8 cellular contexts compared by ENCODE assay signal in the genomic region with DNA sequence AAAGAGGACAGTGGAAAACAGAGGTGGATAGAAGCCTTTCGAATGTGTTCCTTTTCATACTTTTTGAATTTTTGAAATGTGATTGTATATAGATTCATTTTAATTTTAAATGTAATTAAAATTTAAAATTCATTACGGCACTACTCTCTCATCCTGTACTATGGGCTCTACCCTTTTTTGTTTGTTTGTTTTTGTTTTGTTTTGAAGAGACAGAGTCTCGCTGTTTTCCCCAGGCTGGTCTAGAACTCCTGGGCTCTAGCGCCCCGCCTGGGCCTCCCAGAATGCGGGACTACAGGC. TPM values are rescaled to one million over a fixed set of nuclear protein-coding genes. Genes with fewer than 3 reads are reported as not detected.
DNase-seq lines count a peak whose midpoint lies in the region; ATAC-seq and TF ChIP-seq lines count a peak whose summit lies in the region.

No MANE protein-coding gene starts in this region.

- H3K4me3 Mint-ChIP-seq in activated T-cell treated with anti-CD3 and anti-CD28 coated beads, Interleukin-2, amount 50 U/mL, for 24 hours = peak overlapping the region; percentile 82
- peak overlapping the region; percentile 78 for H3K4me3 Mint-ChIP-seq in activated naive CD8-positive, alpha-beta T cell treated with anti-CD3 and anti-CD28 coated beads, Interleukin-2, amount 10 ng/mL, durations not matched to agents 7 days and 5 days

- H3K36me3 Mint-ChIP-seq in activated T-cell treated with anti-CD3 and anti-CD28 coated beads, Interleukin-2, amount 50 U/mL, for 24 hours (ENCODE audit: low read depth) = no peaks in the 10 kb centered on the region
- no peaks in the 10 kb centered on the region for H3K36me3 Mint-ChIP-seq in activated naive CD8-positive, alpha-beta T cell treated with anti-CD3 and anti-CD28 coated beads, Interleukin-2, amount 10 ng/mL, durations not matched to agents 7 days and 5 days

- no peak for ATAC-seq in activated naive CD8-positive, alpha-beta T cell treated with anti-CD3 and anti-CD28 coated beads, Interleukin-2, amount 10 ng/mL, durations not matched to agents 7 days and 5 days (ENCODE audit: low read depth)
- no peak for ATAC-seq in thoracic aorta (ENCODE audit: insufficient number of reproducible peaks, low FRiP score, low read depth)
- no peak for ATAC-seq in HG03097 (IDR thresholded peaks at IDR 0.05; ENCODE audit: low FRiP score, unreplicated experiment)
- ATAC-seq in HG03159 (IDR thresholded peaks at IDR 0.05; ENCODE audit: unreplicated experiment) = no peak

- H3K4me1 ChIP-seq in thoracic aorta (ENCODE audit: control insufficient read depth in 1 of 2, low read depth in 2 of 2) = peaks cover 3 to 20% of the 10 kb centered on the region in 2 donors

- H3K27me3 ChIP-seq in kidney epithelial cell (ENCODE audit: control insufficient read depth, insufficient read depth, low read length) (peaks cover 2% of the 10 kb centered on the region), thoracic aorta (replicated peaks; ENCODE audit: insufficient read depth) (no peaks in the 10 kb centered on the region)

- no peaks in the 10 kb centered on the region for H3K9me3 ChIP-seq in thoracic aorta

- H3K36me3 ChIP-seq in kidney epithelial cell (ENCODE audit: control insufficient read depth, insufficient read depth, low read length) (no peaks in the 10 kb centered on the region), thoracic aorta (no peaks in the 10 kb centered on the region)

- peak overlapping the region; percentile 74 for H3K27ac Mint-ChIP-seq in activated T-cell treated with anti-CD3 and anti-CD28 coated beads, Interleukin-2, amount 50 U/mL, for 24 hours
- peak overlapping the region; percentile 47 for H3K27ac Mint-ChIP-seq in activated naive CD8-positive, alpha-beta T cell treated with anti-CD3 and anti-CD28 coated beads, Interleukin-2, amount 10 ng/mL, durations not matched to agents 7 days and 5 days

- H3K27me3 Mint-ChIP-seq in activated T-cell treated with anti-CD3 and anti-CD28 coated beads, Interleukin-2, amount 50 U/mL, for 24 hours = no peaks in the 10 kb centered on the region
- H3K27me3 Mint-ChIP-seq in activated naive CD8-positive, alpha-beta T cell treated with anti-CD3 and anti-CD28 coated beads, Interleukin-2, amount 10 ng/mL, durations not matched to agents 7 days and 5 days = peaks cover 13% of the 10 kb centered on the region

- no peak for DNase-seq in activated T-cell treated with anti-CD3 and anti-CD28 coated beads, Interleukin-2, amount 50 U/mL, for 24 hours
- DNase-seq in activated T-cell treated with anti-CD3 and anti-CD28 coated beads for 4 hours = no peak
- no peak for DNase-seq in activated naive CD8-positive, alpha-beta T cell treated with anti-CD3 and anti-CD28 coated beads, Interleukin-2, amount 10 ng/mL, durations not matched to agents 7 days and 5 days
- DNase-seq in kidney epithelial cell (ENCODE audit: low read depth) = no peak
- no peak for DNase-seq in thoracic aorta (ENCODE audit: low spot score)
- DNase-seq in GF-D8 (lab: John Stamatoyannopoulos, UW) = no peak

- peak overlapping the region; percentile 91 to 97 for H3K27ac ChIP-seq in thoracic aorta

- POLR2A ChIA-PET in activated naive CD8-positive, alpha-beta T cell treated with anti-CD3 and anti-CD28 coated beads, Interleukin-2, amount 10 ng/mL, durations not matched to agents 7 days and 5 days (lab: Charles Lee) = interaction anchor here (1.0 to 2.3 kb wide), 6 partner anchors 11 to 331 kb away, joined by 4 to 12 read pairs (median 7); a partner anchor contains a TSS

- peaks cover 11% of the 10 kb centered on the region for H3K4me1 Mint-ChIP-seq in activated T-cell treated with anti-CD3 and anti-CD28 coated beads, Interleukin-2, amount 50 U/mL, for 24 hours (ENCODE audit: low read depth)
- H3K4me1 Mint-ChIP-seq in activated naive CD8-positive, alpha-beta T cell treated with anti-CD3 and anti-CD28 coated beads, Interleukin-2, amount 10 ng/mL, durations not matched to agents 7 days and 5 days = peaks cover 5% of the 10 kb centered on the region

- no peak for TF ChIP-seq CTCF in kidney epithelial cell (IDR thresholded peaks at IDR 0.05; ENCODE audit: insufficient read depth, low read length, poor library complexity, severe bottlenecking)
- no peak for TF ChIP-seq CTCF in thoracic aorta (IDR thresholded peaks at IDR 0.05)

- H3K9me3 Mint-ChIP-seq in activated T-cell treated with anti-CD3 and anti-CD28 coated beads, Interleukin-2, amount 50 U/mL, for 24 hours = no peaks in the 10 kb centered on the region
- H3K9me3 Mint-ChIP-seq in activated naive CD8-positive, alpha-beta T cell treated with anti-CD3 and anti-CD28 coated beads, Interleukin-2, amount 10 ng/mL, durations not matched to agents 7 days and 5 days = no peaks in the 10 kb centered on the region

- H3K4me3 ChIP-seq in kidney epithelial cell (ENCODE audit: low read depth, low read length) (peak overlapping the region; percentile 67), thoracic aorta (peak overlapping the region; percentile 94)

RNA-seq across cellular contexts. Expression of a gene that starts 11.9 kb away (rescaled TPM):
- total RNA-seq in activated naive CD8-positive, alpha-beta T cell treated with anti-CD3 and anti-CD28 coated beads, Interleukin-2, amount 10 ng/mL, durations not matched to agents 7 days and 5 days = 10 to 100 TPM; 33.7 to 34.7 TPM
- total RNA-seq in kidney epithelial cell (44.7 and 62.2 TPM in 2 replicates), thoracic aorta (10 to 100 TPM; 32.6 to 50.1 TPM)

RNA-seq across cellular contexts. Expression of a gene that starts 48.3 kb away (rescaled TPM):
- 10 to 100 TPM; 81.6 to 90.6 TPM for total RNA-seq in activated naive CD8-positive, alpha-beta T cell treated with anti-CD3 and anti-CD28 coated beads, Interleukin-2, amount 10 ng/mL, durations not matched to agents 7 days and 5 days
- total RNA-seq in kidney epithelial cell (17.8 and 22.7 TPM in 2 replicates), thoracic aorta (10 to 100 TPM; 25.7 to 31.3 TPM)

RNA-seq across cellular contexts. Expression of a gene that starts 49.8 kb away (rescaled TPM):
- total RNA-seq in activated naive CD8-positive, alpha-beta T cell treated with anti-CD3 and anti-CD28 coated beads, Interleukin-2, amount 10 ng/mL, durations not matched to agents 7 days and 5 days = under 1 TPM; 0.08 to 0.09 TPM
- total RNA-seq in kidney epithelial cell (1.5 and 2.5 TPM in 2 replicates), thoracic aorta (1 to 10 TPM; 1.1 to 2.0 TPM)
